ENCODE assay signal across 28 cellular contexts in the genomic region with DNA sequence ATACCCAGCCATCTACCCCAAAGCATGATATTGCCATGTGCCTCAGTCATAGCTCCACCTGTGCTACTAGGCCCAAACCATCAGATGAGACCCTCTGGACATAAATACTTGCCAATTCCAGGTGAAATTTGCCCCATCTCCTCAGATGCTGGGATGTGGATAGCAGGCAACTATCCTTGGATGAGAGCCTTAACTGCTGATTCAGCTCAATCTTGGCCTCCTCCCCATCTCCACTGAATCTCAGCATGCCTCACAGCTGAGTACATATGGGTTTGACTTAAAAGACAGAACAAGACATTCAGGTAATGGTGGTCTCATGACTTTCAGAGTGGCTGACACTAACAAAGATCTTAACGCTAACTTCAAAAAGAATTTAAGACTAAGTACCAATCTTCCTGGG.
"Had no signal": no experiment of that assay in that cellular context is flagged by ENCODE, and none has a peak within 500 bp of the region (broad histone marks: within the 10 kb centered on the region; RNA-seq: fewer than 3 reads in every experiment).

No MANE protein-coding gene starts in this region.

- H3K9ac ChIP-seq: neural progenitor cell, parathyroid adenoma had no signal

- H3K27me3 ChIP-seq: neural progenitor cell, ovary, spleen, suprapubic skin, testis, tibial artery, transverse colon, upper lobe of right lung, uterus had no signal

- H3K4me1 ChIP-seq: neural progenitor cell, parathyroid adenoma, psoas muscle, spleen, suprapubic skin, testis, tibial artery, transverse colon, upper lobe of right lung, uterus had no signal

- H3K4me3 ChIP-seq: neural progenitor cell, ovary, psoas muscle, skin epidermis, smooth muscle cell, spleen, suprapubic skin, testis, tibial artery, transverse colon, upper lobe of right lung, uterus had no signal

- DNase-seq: natural killer cell; occipital lobe; ovary; posterior cingulate gyrus; psoas muscle; right cardiac atrium; spleen; stimulated activated CD4-positive, alpha-beta T cell treated with anti-CD3 and anti-CD28 coated beads, Interleukin-12 subunit alpha, Interleukin-12 subunit beta, amount 100 ng/mL, for 4 hours; stimulated activated CD4-positive, alpha-beta T cell treated with anti-CD3 and anti-CD28 coated beads, Interleukin-1b, Interleukin-23, amount 100 ng/mL, for 48 hours; stimulated activated CD4-positive, alpha-beta T cell treated with anti-CD3 and anti-CD28 coated beads, Interleukin-4, amount 100 ng/mL, for 1 hour; stimulated activated CD4-positive, alpha-beta T cell treated with anti-CD3 and anti-CD28 coated beads, Interleukin-4, amount 100 ng/mL, for 4 hours; stimulated activated CD8-positive, alpha-beta memory T cell treated with anti-CD3 and anti-CD28 coated beads, Interleukin-4, amount 100 ng/mL, for 48 hours; stimulated activated naive CD4-positive, alpha-beta T cell; stimulated activated naive CD8-positive, alpha-beta T cell treated with anti-CD3 and anti-CD28 coated beads, Interleukin-15, amount 100 ng/mL, for 72 hours; stimulated activated naive CD8-positive, alpha-beta T cell treated with anti-CD3 and anti-CD28 coated beads, Interleukin-15, Interleukin-2, amounts not matched to agents 100 U/mL and 50 U/mL, for 24 hours; substantia nigra; testis; tibial artery; transverse colon; upper lobe of right lung; uterus had no signal

- H3K79me2 ChIP-seq: parathyroid adenoma had no signal

- H2AFZ ChIP-seq: neural progenitor cell, parathyroid adenoma had no signal

- ATAC-seq: natural killer cell; psoas muscle; right cardiac atrium; sciatic nerve; stimulated activated memory B cell treated with anti-CD40 and anti-IgM and Interleukin-4, amounts not matched to agents 10 μg/mL and 1 μg/mL and 100 μg/mL, for 72 hours; stimulated activated naive CD8-positive, alpha-beta T cell treated with anti-CD3 and anti-CD28 coated beads, Interleukin-15, amount 100 ng/mL, for 72 hours; stimulated activated naive CD8-positive, alpha-beta T cell treated with anti-CD3 and anti-CD28 coated beads, Interleukin-15, Interleukin-2, amounts not matched to agents 100 U/mL and 50 U/mL, for 24 hours; upper lobe of right lung had no signal

- H3K27ac ChIP-seq: neural progenitor cell, ovary, parathyroid adenoma, psoas muscle, skin epidermis, spleen, suprapubic skin, testis, tibial artery, transverse colon, upper lobe of right lung, uterus had no signal

- H3K9me3 ChIP-seq: ovary, psoas muscle, spleen, suprapubic skin, testis, tibial artery, transverse colon, upper lobe of right lung, uterus had no signal

- H3K4me2 ChIP-seq: neural progenitor cell, smooth muscle cell had no signal

- H3K36me3 ChIP-seq: neural progenitor cell, ovary, spleen, suprapubic skin, tibial artery, transverse colon, upper lobe of right lung, uterus had no signal
